9 cellular contexts compared by ENCODE assay signal in genomic region chr15:74240002-74240568, GRCh38. TPM values are rescaled to one million over a fixed set of nuclear protein-coding genes. Genes with fewer than 3 reads are reported as not detected.
A peak's percentile ranks its signal among the peaks of the same experiment; 100 is the strongest.
DNase-seq lines count a peak whose midpoint lies in the region; FAIRE-seq and TF ChIP-seq lines count a peak whose summit lies in the region.
"Had no signal": no experiment of that assay in that cellular context is flagged by ENCODE, and none has a peak within 500 bp of the region (broad histone marks: within the 10 kb centered on the region; RNA-seq: fewer than 3 reads in every experiment).

No MANE protein-coding gene starts in this region.

- BruUV-seq in MCF 10A (replicated peaks; lab: Mats Ljungman, UMichigan), result no TSS peak

- no peaks in the 10 kb centered on the region for H3K4me1 ChIP-seq in uterus

- H3K4me3 ChIP-seq in uterus, result no peak overlapping the region
- H3K4me3 ChIP-seq: skin epidermis had no signal

- TF ChIP-seq POLR2A in uterus (IDR thresholded peaks at IDR 0.05), result no peak

- POLR2A ChIA-PET in MCF 10A (lab: Yijun Ruan, JAX), result interaction anchor here (0.8 to 1.2 kb wide), 2 partner anchors 10 to 12 kb away, joined by 3 to 4 read pairs; no protein-coding TSS in a partner anchor
- POLR2A ChIA-PET in activated CD4-positive, alpha-beta T cell treated with anti-CD3 and anti-CD28 coated beads, Interleukin-2, amount 10 ng/mL, durations not matched to agents 7 days and 5 days (lab: Charles Lee), result no interaction called here

- TF ChIP-seq CTCF in MCF 10A (IDR thresholded peaks at IDR 0.05; ENCODE audit: unreplicated experiment) (peak; percentile 58), uterus (IDR thresholded peaks at IDR 0.05) (peak in 3 of 4 experiments; percentile 15 to 44 (median 37))

- H3K9me3 ChIP-seq in uterus, result no peaks in the 10 kb centered on the region

- H3K36me3 Mint-ChIP-seq in MCF 10A (ENCODE audit: insufficient read depth, unreplicated experiment), result no peaks in the 10 kb centered on the region
- no peaks in the 10 kb centered on the region for H3K36me3 Mint-ChIP-seq in activated CD4-positive, alpha-beta T cell treated with anti-CD3 and anti-CD28 coated beads, Interleukin-2, amount 10 ng/mL, durations not matched to agents 7 days and 5 days (ENCODE audit: low read depth)

- H3K27ac Mint-ChIP-seq in MCF 10A (ENCODE audit: low read depth, unreplicated experiment), result no peak overlapping the region
- H3K27ac Mint-ChIP-seq in activated CD4-positive, alpha-beta T cell treated with anti-CD3 and anti-CD28 coated beads, Interleukin-2, amount 10 ng/mL, durations not matched to agents 7 days and 5 days, result no peak overlapping the region

- H3K9me3 Mint-ChIP-seq in MCF 10A (ENCODE audit: unreplicated experiment), result no peaks in the 10 kb centered on the region
- no peaks in the 10 kb centered on the region for H3K9me3 Mint-ChIP-seq in activated CD4-positive, alpha-beta T cell treated with anti-CD3 and anti-CD28 coated beads, Interleukin-2, amount 10 ng/mL, durations not matched to agents 7 days and 5 days

- FAIRE-seq in GM19239 (lab: Jason Lieb, UNC), result no peak

- peak; percentile 56 for DNase-seq in GM04504 (ENCODE audit: low read depth)
- DNase-seq in NCI-H2227 (lab: John Stamatoyannopoulos, UW; ENCODE audit: unreplicated experiment), result peak; percentile 73
- peak; percentile 99 for DNase-seq in MCF 10A (ENCODE audit: unreplicated experiment)
- peak; percentile 90 for DNase-seq in kidney glomerular epithelial cell (lab: John Stamatoyannopoulos, UW)
- peak; percentile 48 to 67 for DNase-seq in uterus
- no peak for DNase-seq in activated effector memory CD4-positive, alpha-beta T cell treated with anti-CD3 and anti-CD28 coated beads, Interleukin-2, amount 50 U/mL, for 16 hours
- DNase-seq in activated CD4-positive, alpha-beta T cell treated with anti-CD3 and anti-CD28 coated beads, Interleukin-2, amount 10 ng/mL, durations not matched to agents 7 days and 5 days, result no peak
- DNase-seq in GM19239 (ENCODE audit: insufficient read length, low spot score), result no peak

- CTCF ChIA-PET in MCF 10A (lab: Yijun Ruan, JAX), result interaction anchor here (0.6 to 1.0 kb wide), 8 partner anchors 14 to 970 kb away, joined by 3 to 5 read pairs (median 3); no protein-coding TSS in a partner anchor
- CTCF ChIA-PET in activated CD4-positive, alpha-beta T cell treated with anti-CD3 and anti-CD28 coated beads, Interleukin-2, amount 10 ng/mL, durations not matched to agents 7 days and 5 days (lab: Charles Lee), result interaction anchor here (0.6 kb wide), 1 partner anchor 26 kb away, joined by 3 read pairs; no protein-coding TSS in a partner anchor

- peak overlapping the region in 1 of 2 donors; percentile 21 for H3K27ac ChIP-seq in uterus
- H3K27ac ChIP-seq: skin epidermis had no signal

- H3K27me3 ChIP-seq in uterus, result peaks cover 0 to under 1% of the 10 kb centered on the region in 2 donors

- no peaks in the 10 kb centered on the region for H3K27me3 Mint-ChIP-seq in MCF 10A (ENCODE audit: insufficient read depth, unreplicated experiment)
- peaks cover 10% of the 10 kb centered on the region for H3K27me3 Mint-ChIP-seq in activated CD4-positive, alpha-beta T cell treated with anti-CD3 and anti-CD28 coated beads, Interleukin-2, amount 10 ng/mL, durations not matched to agents 7 days and 5 days

- intact Hi-C loops in MCF 10A (cut with micrococcal nuclease) (no loop called here), uterus (cut with DNase I; ENCODE audit: low total_unique reads) (no loop called here)

- no peak overlapping the region for H3K4me3 Mint-ChIP-seq in MCF 10A (ENCODE audit: unreplicated experiment)
- H3K4me3 Mint-ChIP-seq in activated CD4-positive, alpha-beta T cell treated with anti-CD3 and anti-CD28 coated beads, Interleukin-2, amount 10 ng/mL, durations not matched to agents 7 days and 5 days, result no peak overlapping the region

- no peaks in the 10 kb centered on the region for H3K36me3 ChIP-seq in uterus

- peaks cover 24% of the 10 kb centered on the region for H3K4me1 Mint-ChIP-seq in MCF 10A (ENCODE audit: insufficient read depth, unreplicated experiment)
- peaks cover 6% of the 10 kb centered on the region for H3K4me1 Mint-ChIP-seq in activated CD4-positive, alpha-beta T cell treated with anti-CD3 and anti-CD28 coated beads, Interleukin-2, amount 10 ng/mL, durations not matched to agents 7 days and 5 days

RNA-seq across cellular contexts. Expression of gene CCDC33, which starts 4.0 kb away (rescaled TPM):
- total RNA-seq in MCF 10A (2022), result not detected in 2 replicates
- total RNA-seq in uterus, result 1 to 10 TPM; 1.4 to 2.8 (median 1.7) TPM
- not detected for total RNA-seq in activated CD4-positive, alpha-beta T cell treated with anti-CD3 and anti-CD28 coated beads, Interleukin-2, amount 10 ng/mL, durations not matched to agents 7 days and 5 days

RNA-seq across cellular contexts. Expression of gene STRA6, which starts 37.5 kb away (rescaled TPM):
- total RNA-seq in MCF 10A (2022) (not detected in 2 replicates), uterus (10 to 100 TPM in 2 of 4 donors, under 1 TPM in 1, not detected in 1; 0.26 to 62.6 (median 11.6) TPM)
- not detected for total RNA-seq in activated CD4-positive, alpha-beta T cell treated with anti-CD3 and anti-CD28 coated beads, Interleukin-2, amount 10 ng/mL, durations not matched to agents 7 days and 5 days

Comparison
In these comparisons a context has a peak if more than half of its experiments do, and no peak if none do; other contexts are left out.
1. DNase-seq: peak in GM04504 (single experiment), NCI-H2227 (single experiment), MCF 10A (single experiment), kidney glomerular epithelial cell (single experiment) and uterus (2 of 2); none in activated effector memory CD4-positive, alpha-beta T cell treated with anti-CD3 and anti-CD28 coated beads, Interleukin-2, amount 50 U/mL, for 16 hours (single experiment), activated CD4-positive, alpha-beta T cell treated with anti-CD3 and anti-CD28 coated beads, Interleukin-2, amount 10 ng/mL, durations not matched to agents 7 days and 5 days (single experiment) and GM19239 (single experiment).